Comparison of ENCODE assay signal across 17 cellular contexts in genomic region chr7:157006829-157007469, GRCh38. TPM values are rescaled to one million over a fixed set of nuclear protein-coding genes. Genes with fewer than 3 reads are reported as not detected.
"Had no signal": no experiment of that assay in that cellular context is flagged by ENCODE, and none has a peak within 500 bp of the region (broad histone marks: within the 10 kb centered on the region; RNA-seq: fewer than 3 reads in every experiment).

No MANE protein-coding gene starts in this region.

- H3K9me3 Mint-ChIP-seq: activated T-cell treated with anti-CD3 and anti-CD28 coated beads, Interleukin-2, amount 50 U/mL, for 4 hours had no signal

- H2AFZ ChIP-seq: parathyroid adenoma had no signal

- H3K4me1 ChIP-seq: parathyroid adenoma had no signal

- H3K9ac ChIP-seq: parathyroid adenoma had no signal

- H3K27ac Mint-ChIP-seq: T-helper 17 cell had no signal

- H3K36me3 ChIP-seq: ascending aorta, gastrocnemius medialis, heart right ventricle, stomach, thoracic aorta had no signal

- DNase-seq: activated gamma-delta T cell treated with Interleukin-2 at 50 U/mL for 16 hours; activated T-cell treated with anti-CD3 and anti-CD28 coated beads, Interleukin-2, amount 50 U/mL, for 4 hours; effector CD4-positive, alpha-beta T cell; gastrocnemius medialis; heart right ventricle; left ventricle myocardium superior; mesenchymal stem cell; retina; T-helper 17 cell had no signal

- ATAC-seq: activated T-cell treated with anti-CD3 and anti-CD28 coated beads, Interleukin-2, amount 50 U/mL, for 4 hours; gastrocnemius medialis; heart right ventricle; left ventricle myocardium superior; T-helper 17 cell had no signal

- H3K9me3 ChIP-seq: ascending aorta, gastrocnemius medialis, heart right ventricle, stomach, thoracic aorta had no signal

- H3K4me3 ChIP-seq: ascending aorta, gastrocnemius medialis, heart right ventricle, thoracic aorta had no signal

- H3K27ac ChIP-seq: ascending aorta, epithelial cell of prostate, gastrocnemius medialis, heart right ventricle, parathyroid adenoma, thoracic aorta had no signal

- H3K79me2 ChIP-seq: parathyroid adenoma had no signal

- H3K4me3 Mint-ChIP-seq: activated T-cell treated with anti-CD3 and anti-CD28 coated beads, Interleukin-2, amount 50 U/mL, for 4 hours; T-helper 17 cell had no signal

RNA-seq across cellular contexts. Expression of gene MNX1, which starts 3.5 kb away (rescaled TPM):
- total RNA-seq: activated T-cell treated with anti-CD3 and anti-CD28 coated beads, Interleukin-2, amount 50 U/mL, for 4 hours; ascending aorta; heart right ventricle; left ventricle myocardium superior; skeletal muscle tissue; thoracic aorta had no signal
- polyA plus RNA-seq: heart right ventricle, keratinocyte, neural cell had no signal
